ENCODE assay signal across 15 cellular contexts in the genomic region with DNA sequence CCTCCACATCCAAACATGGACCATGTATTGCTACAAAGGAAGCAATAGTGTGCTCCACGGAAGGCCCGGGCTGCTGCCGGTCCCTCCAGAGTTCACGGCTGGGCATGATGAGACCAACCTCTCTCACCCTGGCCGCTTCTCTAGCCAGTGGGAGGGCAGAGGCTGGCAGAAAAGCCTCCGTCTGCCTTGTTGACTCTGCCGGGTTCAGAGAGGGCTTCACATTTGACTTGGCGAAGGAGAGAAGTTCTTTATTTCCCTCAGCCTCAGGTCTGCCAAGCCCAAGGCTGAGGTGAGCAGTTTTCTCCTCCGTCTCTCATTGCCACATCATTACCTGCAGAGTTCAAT.
A peak's percentile ranks its signal among the peaks of the same experiment; 100 is the strongest.
DNase-seq lines count a peak whose midpoint lies in the region; ATAC-seq and TF ChIP-seq lines count a peak whose summit lies in the region.
"Had no signal": no experiment of that assay in that cellular context is flagged by ENCODE, and none has a peak within 500 bp of the region (broad histone marks: within the 10 kb centered on the region; RNA-seq: fewer than 3 reads in every experiment).

No MANE protein-coding gene starts in this region.

- 67 to 77% methylated on average over 9 of the region's 9 CpGs for WGBS in esophagus, 2 donors

- no peaks in the 10 kb centered on the region for H3K27me3 ChIP-seq in esophagus (ENCODE audit: control insufficient read depth in 1 of 2, insufficient read depth in 2 of 2, low read length in 2 of 2)
- no peaks in the 10 kb centered on the region for H3K27me3 ChIP-seq in neural progenitor cell
- H3K27me3 ChIP-seq in tibial artery, result no peaks in the 10 kb centered on the region
- H3K27me3 ChIP-seq: cardiac muscle cell had no signal

- H3K9me3 ChIP-seq in esophagus (ENCODE audit: control insufficient read depth in 2 of 2, insufficient read depth in 1 of 2, low read depth in 1 of 2, low read length in 1 of 2) (no peaks in the 10 kb centered on the region), neural progenitor cell (ENCODE audit: low read depth) (no peaks in the 10 kb centered on the region), tibial artery (no peaks in the 10 kb centered on the region)

- H4K20me1 ChIP-seq in neural progenitor cell (ENCODE audit: low read depth), result no peaks in the 10 kb centered on the region

- peaks cover 16% of the 10 kb centered on the region for H3K36me3 Mint-ChIP-seq in neural progenitor cell
- H3K36me3 Mint-ChIP-seq in stimulated activated naive B cell treated with anti-CD40 and anti-IgM and Interleukin-4, amounts not matched to agents 10 μg/mL and 1 μg/mL and 100 μg/mL, for 72 hours, result peaks cover 4 to 12% of the 10 kb centered on the region in 2 donors

- peaks cover 12% of the 10 kb centered on the region for H3K27me3 Mint-ChIP-seq in neural progenitor cell (ENCODE audit: insufficient read depth, low read depth)
- no peaks in the 10 kb centered on the region for H3K27me3 Mint-ChIP-seq in stimulated activated naive B cell treated with anti-CD40 and anti-IgM and Interleukin-4, amounts not matched to agents 10 μg/mL and 1 μg/mL and 100 μg/mL, for 72 hours
- H3K27me3 Mint-ChIP-seq: activated CD4-positive, alpha-beta T cell treated with anti-CD3 and anti-CD28 coated beads, Interleukin-2, amount 10 ng/mL, durations not matched to agents 7 days and 5 days; CD8-positive, alpha-beta memory T cell had no signal

- H3K4me1 ChIP-seq in esophagus (ENCODE audit: control insufficient read depth in 2 of 2, insufficient read depth in 2 of 2, low read length in 1 of 2) (peaks cover 3 to 15% of the 10 kb centered on the region in 2 donors), neural progenitor cell (peaks cover 26% of the 10 kb centered on the region), tibial artery (peaks cover 0 to 37% (median 12%) of the 10 kb centered on the region in 4 donors)

- intact Hi-C loops in tibial artery (cut with DNase I; ENCODE audit: low total_unique reads), result no loop called here

- H3K27ac ChIP-seq in RWPE1 (peak overlapping the region; percentile 28; the same call in 1 of the 2 replicates), esophagus (ENCODE audit: low read depth in 2 of 2, low read length in 1 of 2) (peak overlapping the region; percentile 35 to 76), neural progenitor cell (no peak overlapping the region), tibial artery (peak overlapping the region; percentile 61 to 64)
- H3K27ac ChIP-seq: cardiac muscle cell had no signal

- CTCF ChIA-PET in RWPE1 (lab: Yijun Ruan, JAX), result interaction anchor here (0.6 kb wide), 1 partner anchor 27 kb away, joined by 3 read pairs; no protein-coding TSS in a partner anchor

- H3K4me1 Mint-ChIP-seq in neural progenitor cell, result peaks cover 64% of the 10 kb centered on the region
- peaks cover 24 to 45% of the 10 kb centered on the region in 2 donors for H3K4me1 Mint-ChIP-seq in stimulated activated naive B cell treated with anti-CD40 and anti-IgM and Interleukin-4, amounts not matched to agents 10 μg/mL and 1 μg/mL and 100 μg/mL, for 72 hours

- H3K9me3 Mint-ChIP-seq in neural progenitor cell, result peaks cover 7% of the 10 kb centered on the region
- peaks cover 2 to 5% of the 10 kb centered on the region in 2 donors for H3K9me3 Mint-ChIP-seq in stimulated activated naive B cell treated with anti-CD40 and anti-IgM and Interleukin-4, amounts not matched to agents 10 μg/mL and 1 μg/mL and 100 μg/mL, for 72 hours
- H3K9me3 Mint-ChIP-seq: activated CD4-positive, alpha-beta T cell treated with anti-CD3 and anti-CD28 coated beads, Interleukin-2, amount 10 ng/mL, durations not matched to agents 7 days and 5 days; CD8-positive, alpha-beta memory T cell had no signal

- H3K4me3 ChIP-seq in esophagus (ENCODE audit: low read depth in 1 of 2, low read length in 2 of 2), result no peak overlapping the region
- no peak overlapping the region for H3K4me3 ChIP-seq in neural progenitor cell
- H3K4me3 ChIP-seq in tibial artery, result no peak overlapping the region
- H3K4me3 ChIP-seq: cardiac muscle cell had no signal

- no peaks in the 10 kb centered on the region for H3F3A ChIP-seq in neural progenitor cell (ENCODE audit: low read depth)

- POLR2A ChIA-PET in RWPE1 (lab: Yijun Ruan, JAX; ENCODE audit: low non-redundant PET), result no interaction called here

- DNase-seq in RWPE1 (ENCODE audit: low spot score), result no peak
- no peak for DNase-seq in neural progenitor cell (ENCODE audit: low spot score)
- DNase-seq in tibial artery, result peak in 1 of 2 donors; percentile 59
- DNase-seq in NCI-H510A treated with DMSO at 0.1 percent for 48 hours (lab: John Stamatoyannopoulos, UW), result no peak
- DNase-seq in stimulated activated naive B cell treated with anti-CD40 and anti-IgM and Interleukin-4, amounts not matched to agents 10 μg/mL and 1 μg/mL and 100 μg/mL, for 72 hours, result no peak
- no peak for DNase-seq in DMS 273 (lab: John Stamatoyannopoulos, UW; ENCODE audit: unreplicated experiment)
- DNase-seq: activated CD4-positive, alpha-beta T cell treated with anti-CD3 and anti-CD28 coated beads, Interleukin-2, amount 10 ng/mL, durations not matched to agents 7 days and 5 days; activated effector memory CD4-positive, alpha-beta T cell treated with anti-CD3 and anti-CD28 coated beads, Interleukin-2, amount 50 U/mL, for 16 hours; Karpas-422; NCI-H2107; T-helper 1 cell had no signal

- no peak overlapping the region for H3K4me2 ChIP-seq in neural progenitor cell

- no peak overlapping the region for H2AFZ ChIP-seq in neural progenitor cell (replicated peaks)

- H3K36me3 ChIP-seq in esophagus (ENCODE audit: control insufficient read depth in 2 of 2, insufficient read depth in 2 of 2, low read length in 1 of 2) (no peaks in the 10 kb centered on the region), neural progenitor cell (no peaks in the 10 kb centered on the region), tibial artery (no peaks in the 10 kb centered on the region)
- H3K36me3 ChIP-seq: cardiac muscle cell had no signal

- no peak for ATAC-seq in GM18873 (IDR thresholded peaks at IDR 0.05; ENCODE audit: low FRiP score, unreplicated experiment)
- ATAC-seq in stimulated activated naive B cell treated with anti-CD40 and anti-IgM and Interleukin-4, amounts not matched to agents 10 μg/mL and 1 μg/mL and 100 μg/mL, for 72 hours (replicated peaks), result no peak

- no peak for TF ChIP-seq CTCF in RWPE1 (conservative IDR thresholded peaks at IDR 0.05; ENCODE audit: low read depth)
- TF ChIP-seq CTCF in neural progenitor cell (IDR thresholded peaks at IDR 0.05), result no peak
- no peak for TF ChIP-seq CTCF in tibial artery (IDR thresholded peaks at IDR 0.05)

- no peak overlapping the region for H3K4me3 Mint-ChIP-seq in neural progenitor cell
- no peak overlapping the region for H3K4me3 Mint-ChIP-seq in stimulated activated naive B cell treated with anti-CD40 and anti-IgM and Interleukin-4, amounts not matched to agents 10 μg/mL and 1 μg/mL and 100 μg/mL, for 72 hours
- H3K4me3 Mint-ChIP-seq: activated CD4-positive, alpha-beta T cell treated with anti-CD3 and anti-CD28 coated beads, Interleukin-2, amount 10 ng/mL, durations not matched to agents 7 days and 5 days had no signal

- peak overlapping the region; percentile 96 for H3K27ac Mint-ChIP-seq in neural progenitor cell
- H3K27ac Mint-ChIP-seq in stimulated activated naive B cell treated with anti-CD40 and anti-IgM and Interleukin-4, amounts not matched to agents 10 μg/mL and 1 μg/mL and 100 μg/mL, for 72 hours, result no peak overlapping the region
- H3K27ac Mint-ChIP-seq: activated CD4-positive, alpha-beta T cell treated with anti-CD3 and anti-CD28 coated beads, Interleukin-2, amount 10 ng/mL, durations not matched to agents 7 days and 5 days had no signal

- no peaks in the 10 kb centered on the region for H3K79me2 ChIP-seq in neural progenitor cell (ENCODE audit: low read depth)

- H3K9ac ChIP-seq in neural progenitor cell, result no peak overlapping the region
